Comparison of ENCODE assay signal across 8 cellular contexts in the genomic region with DNA sequence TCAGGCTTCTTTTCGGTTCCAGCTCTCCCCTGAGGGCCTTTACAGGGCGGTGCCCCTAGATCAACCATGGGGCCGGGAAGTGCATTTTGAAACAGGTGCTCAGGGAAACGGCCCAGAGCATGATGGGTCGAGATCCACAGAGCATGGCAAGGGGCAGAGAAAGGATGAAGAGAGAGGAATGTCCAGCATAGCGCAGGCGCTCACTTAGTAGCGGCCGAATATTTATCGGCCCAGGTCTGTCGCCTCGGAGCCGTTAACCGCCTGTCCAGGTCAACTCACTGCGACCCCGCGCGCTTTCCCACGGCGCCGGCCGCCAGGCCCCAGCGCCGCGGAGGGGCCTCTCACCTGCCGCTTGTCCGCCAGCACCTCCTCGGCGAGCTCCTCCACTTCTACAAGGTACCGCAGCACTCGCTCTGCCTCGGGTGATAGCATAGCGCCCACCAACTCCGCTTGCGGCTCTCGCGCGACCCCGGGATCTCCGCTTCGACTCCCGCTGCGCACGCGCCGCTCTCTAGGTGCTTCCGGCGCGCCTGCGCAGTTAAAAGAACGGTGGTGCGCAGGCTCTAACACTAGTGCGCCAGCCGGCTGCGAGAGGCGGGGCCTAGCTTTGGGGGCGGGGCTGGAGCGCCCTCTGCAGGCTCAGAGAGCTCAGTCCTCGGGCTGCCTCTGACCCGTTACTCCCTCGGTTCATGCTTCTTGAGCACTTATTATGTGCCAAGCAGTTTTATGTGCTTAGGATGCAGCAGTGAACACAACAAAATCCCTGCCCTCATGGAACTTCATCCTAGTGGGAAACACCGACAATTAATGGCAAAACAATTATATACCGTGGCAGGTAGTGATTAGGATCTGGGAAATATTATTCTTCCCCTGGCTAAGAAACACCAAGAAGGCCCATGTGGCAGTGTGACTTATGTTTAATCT. TPM values are rescaled to one million over a fixed set of nuclear protein-coding genes. Genes with fewer than 3 reads are reported as not detected.
DNase-seq lines count a peak whose midpoint lies in the region; ATAC-seq, FAIRE-seq and TF ChIP-seq lines count a peak whose summit lies in the region.

A gene (minus strand): TSS at position 517 of the 924 bp plus-strand sequence. CDS start 85 bp downstream, at position 432.

- H3K36me3 ChIP-seq in pancreas = peaks cover 6 to 17% (median 16%) of the 10 kb centered on the region in 3 donors
- H3K36me3 ChIP-seq in tibial nerve = peaks cover 0 to 37% (median 3%) of the 10 kb centered on the region in 3 donors

- intact Hi-C loops in Right ventricle myocardium superior (cut with DNase I) (loop anchor here (5.0 kb wide), 2 partner anchors 81 to 99 kb away; no protein-coding TSS in a partner anchor), pancreas (cut with DNase I) (loop anchor here in 2 of 3 donors (5.0 kb wide), 2 partner anchors 99 to 104 kb away; a partner anchor contains a TSS)

- H3K9me3 Mint-ChIP-seq in activated naive CD8-positive, alpha-beta T cell (ENCODE audit: low read depth) = no peaks in the 10 kb centered on the region

- H3K4me3 ChIP-seq in pancreas (peak within 1 kb of the TSS; percentile 90 to 97 (median 93)), tibial nerve (peak within 1 kb of the TSS; percentile 89 to 95 (median 92))

- DNase-seq in NCI-H1105 treated with DMSO at 0.1 percent for 48 hours (lab: John Stamatoyannopoulos, UW) (peak; percentile 97), SKM-1 treated with dmso at 0.1 percent for 144 hours (lab: John Stamatoyannopoulos, UW; ENCODE audit: unreplicated experiment) (peak; percentile 96), Right ventricle myocardium superior (peak; percentile 98), pancreas (peak; percentile 90 to 99 (median 98)), tibial nerve (ENCODE audit: low spot score in 2 of 2) (peak; percentile 91 to 92)

- peak; percentile 94 to 95 for TF ChIP-seq EP300 in tibial nerve (IDR thresholded peaks at IDR 0.05)

- H3K27ac ChIP-seq in pancreas (peak within 1 kb of the TSS; percentile 40 to 62 (median 50)), tibial nerve (peak within 1 kb of the TSS; percentile 64 to 90 (median 83))

- 0 to 1% methylated on average over 55 to 63 of the region's 63 CpGs for WGBS in pancreas, 2 donors
- WGBS in tibial nerve, 2 donors = 0% methylated on average over 24 to 33 of the region's 63 CpGs

- H3K27me3 ChIP-seq in pancreas (no peaks in the 10 kb centered on the region), tibial nerve (no peaks in the 10 kb centered on the region)

- no peak for FAIRE-seq in pancreas (lab: Jason Lieb, UNC)

- TF ChIP-seq CTCF in GM12874 (IDR thresholded peaks at IDR 0.05; ENCODE audit: insufficient read depth, low read depth, low read length) = peak; percentile 96
- peak; percentile 86 to 90 (median 86) for TF ChIP-seq CTCF in pancreas (IDR thresholded peaks at IDR 0.05)
- TF ChIP-seq CTCF in tibial nerve (IDR thresholded peaks at IDR 0.05) = peak; percentile 92 to 98 (median 94)

- ATAC-seq in HG02759 (IDR thresholded peaks at IDR 0.05; ENCODE audit: unreplicated experiment) (peak; percentile 90), Right ventricle myocardium superior (ENCODE audit: poor library complexity) (peak; percentile 99), pancreas (peak; percentile 99 to 100 (median 100))

- H3K4me1 ChIP-seq in pancreas (peaks cover 0 to 11% (median 5%) of the 10 kb centered on the region in 3 donors), tibial nerve (peaks cover 0 to 25% (median 10%) of the 10 kb centered on the region in 4 donors)

- H3K9me3 ChIP-seq in pancreas (no peaks in the 10 kb centered on the region), tibial nerve (peaks cover 0 to 6% (median 0%) of the 10 kb centered on the region in 4 donors)

- peak within 1 kb of the TSS; percentile 98 for H3K4me3 Mint-ChIP-seq in activated naive CD8-positive, alpha-beta T cell

- peak within 1 kb of the TSS; percentile 95 for H3K27ac Mint-ChIP-seq in activated naive CD8-positive, alpha-beta T cell

- peaks cover 31% of the 10 kb centered on the region for H3K4me1 Mint-ChIP-seq in activated naive CD8-positive, alpha-beta T cell (ENCODE audit: low read depth)

- peaks cover 3% of the 10 kb centered on the region for H3K27me3 Mint-ChIP-seq in activated naive CD8-positive, alpha-beta T cell

- H3K36me3 Mint-ChIP-seq in activated naive CD8-positive, alpha-beta T cell = peaks cover 17% of the 10 kb centered on the region

- peak; percentile 39 to 74 for TF ChIP-seq POLR2A in tibial nerve (IDR thresholded peaks at IDR 0.05)

RNA-seq across cellular contexts. Expression of the gene that starts here (rescaled TPM):
- total RNA-seq in Right ventricle myocardium superior (11.1 TPM), pancreas (1 to 10 TPM; 3.6 to 6.9 (median 5.2) TPM), tibial nerve (10 to 100 TPM in 3 of 4 donors, 1 to 10 TPM in 1; 9.6 to 15.7 (median 11.0) TPM)
- 10 to 100 TPM in 1 of 2 donors, 1 to 10 TPM in 1; 6.9 to 12.0 TPM for polyA plus RNA-seq in pancreas

Comparison
In these comparisons a context has a peak if more than half of its experiments do, and no peak if none do; other contexts are left out.
1. Peak in every context shown above with its lines: DNase-seq, ATAC-seq, H3K4me3 ChIP-seq and H3K27ac ChIP-seq.